Comparison of ENCODE assay signal across 1 cellular context in genomic region chr10:111080224-111080623, GRCh38.
TF ChIP-seq lines count a peak whose summit lies in the region.

No MANE protein-coding gene starts in this region.

TF ChIP-seq in HepG2, 621 proteins besides CTCF, POLR2A, EP300 and RAD21:
- no peak for TF ChIP-seq TCF7 (IDR thresholded peaks at IDR 0.05; ENCODE audit: low read depth)
- TF ChIP-seq ATF2 (CRISPR knock-in tag; IDR thresholded peaks at IDR 0.05), result no peak
- peak; percentile 91 for TF ChIP-seq MAFF (IDR thresholded peaks at IDR 0.05; ENCODE audit: low read depth, low read length)
- peak; percentile 90 to 96 for TF ChIP-seq MAFK (conservative IDR thresholded peaks at IDR 0.05 in 1 of 2, IDR thresholded peaks at IDR 0.05 in 1 of 2; ENCODE audit: low read length in 2 of 2)
